In the genomic region with DNA sequence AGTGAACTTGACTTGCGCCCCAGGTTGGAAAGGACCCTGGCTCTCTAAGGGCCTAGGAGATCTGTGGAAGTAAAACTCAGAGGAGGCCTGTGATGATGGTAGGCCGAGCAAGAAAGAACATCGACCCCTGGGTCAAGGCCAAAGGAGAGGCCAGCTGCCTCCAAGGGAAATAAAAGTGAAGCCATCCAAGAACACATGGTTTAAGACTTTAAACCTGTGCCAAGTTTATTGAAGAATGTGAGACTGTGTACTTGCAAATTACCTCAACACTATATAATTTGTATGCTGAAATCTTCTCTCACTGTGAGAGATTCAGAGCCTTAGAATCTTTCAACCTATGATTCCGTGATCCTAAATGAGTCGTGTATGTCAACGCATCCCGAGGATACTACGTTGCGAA, we compare ENCODE assay signal across 16 cellular contexts. TPM values are rescaled to one million over a fixed set of nuclear protein-coding genes. Genes with fewer than 3 reads are reported as not detected.
"Had no signal": no experiment of that assay in that cellular context is flagged by ENCODE, and none has a peak within 500 bp of the region (broad histone marks: within the 10 kb centered on the region; RNA-seq: fewer than 3 reads in every experiment).

No MANE protein-coding gene starts in this region.

- H3K27ac Mint-ChIP-seq: activated CD4-positive, alpha-beta T cell treated with anti-CD3 and anti-CD28 coated beads, Interleukin-2, amount 10 ng/mL, durations not matched to agents 24 days and 14 days; dendritic cell treated with granulocyte-macrophage colony-stimulating factor and Interleukin-4, amounts not matched to agents 40 ng/mL and 50 ng/mL, for 4 days; effector memory CD8-positive, alpha-beta T cell; WTC11 had no signal

- H3K4me3 ChIP-seq: left lung, suprapubic skin, upper lobe of left lung had no signal

- H3K4me3 Mint-ChIP-seq: activated CD4-positive, alpha-beta T cell treated with anti-CD3 and anti-CD28 coated beads, Interleukin-2, amount 10 ng/mL, durations not matched to agents 24 days and 14 days; brain; dendritic cell treated with granulocyte-macrophage colony-stimulating factor and Interleukin-4, amounts not matched to agents 40 ng/mL and 50 ng/mL, for 4 days; effector memory CD8-positive, alpha-beta T cell; WTC11 had no signal

- H3K36me3 Mint-ChIP-seq: brain, WTC11 had no signal

- H3K27me3 Mint-ChIP-seq: activated CD4-positive, alpha-beta T cell treated with anti-CD3 and anti-CD28 coated beads, Interleukin-2, amount 10 ng/mL, durations not matched to agents 24 days and 14 days; brain; dendritic cell treated with granulocyte-macrophage colony-stimulating factor and Interleukin-4, amounts not matched to agents 40 ng/mL and 50 ng/mL, for 4 days; effector memory CD8-positive, alpha-beta T cell had no signal

- H3K36me3 ChIP-seq: left lung, suprapubic skin, upper lobe of left lung had no signal

- ATAC-seq: effector memory CD8-positive, alpha-beta T cell; left lung; right cardiac atrium; SK-N-SH treated with all-trans-retinoic acid at 6 μM for 48 hours; WTC11 had no signal

- DNase-seq: activated CD4-positive, alpha-beta T cell treated with anti-CD3 and anti-CD28 coated beads, Interleukin-2, amount 10 ng/mL, durations not matched to agents 24 days and 14 days; activated CD8-positive, alpha-beta memory T cell treated with anti-CD3 and anti-CD28 coated beads for 24 hours; activated naive CD4-positive, alpha-beta T cell treated with Interleukin-2 at 50 U/mL for 16 hours; effector memory CD8-positive, alpha-beta T cell; left lung; stimulated activated CD4-positive, alpha-beta T cell treated with anti-CD3 and anti-CD28 coated beads, Interleukin-12 subunit alpha, Interleukin-12 subunit beta, amount 100 ng/mL, for 4 hours; stimulated activated naive CD4-positive, alpha-beta T cell; upper lobe of left lung had no signal

- H3K4me1 Mint-ChIP-seq: activated CD4-positive, alpha-beta T cell treated with anti-CD3 and anti-CD28 coated beads, Interleukin-2, amount 10 ng/mL, durations not matched to agents 24 days and 14 days had no signal

- H3K4me1 ChIP-seq: left lung, suprapubic skin, upper lobe of left lung had no signal

- H3K9me3 ChIP-seq: left lung, suprapubic skin, upper lobe of left lung had no signal

- H3K27me3 ChIP-seq: left lung, suprapubic skin, upper lobe of left lung had no signal

- H3K27ac ChIP-seq: epithelial cell of prostate, left lung, upper lobe of left lung had no signal

- H3K9me3 Mint-ChIP-seq: activated CD4-positive, alpha-beta T cell treated with anti-CD3 and anti-CD28 coated beads, Interleukin-2, amount 10 ng/mL, durations not matched to agents 24 days and 14 days; brain; dendritic cell treated with granulocyte-macrophage colony-stimulating factor and Interleukin-4, amounts not matched to agents 40 ng/mL and 50 ng/mL, for 4 days; WTC11 had no signal

RNA-seq across cellular contexts. Expression of a gene that starts 40.7 kb away (rescaled TPM):
- total RNA-seq: activated CD4-positive, alpha-beta T cell treated with anti-CD3 and anti-CD28 coated beads, Interleukin-2, amount 10 ng/mL, durations not matched to agents 24 days and 14 days; T-helper 1 cell treated with Interleukin-12 subunit alpha and Interleukin-12 subunit beta and Interleukin-4 antibody, amounts not matched to agents 30 ng/mL and 1 ng/mL, for 36 hours had no signal
